Comparison of ENCODE assay signal across 20 cellular contexts in the genomic region with DNA sequence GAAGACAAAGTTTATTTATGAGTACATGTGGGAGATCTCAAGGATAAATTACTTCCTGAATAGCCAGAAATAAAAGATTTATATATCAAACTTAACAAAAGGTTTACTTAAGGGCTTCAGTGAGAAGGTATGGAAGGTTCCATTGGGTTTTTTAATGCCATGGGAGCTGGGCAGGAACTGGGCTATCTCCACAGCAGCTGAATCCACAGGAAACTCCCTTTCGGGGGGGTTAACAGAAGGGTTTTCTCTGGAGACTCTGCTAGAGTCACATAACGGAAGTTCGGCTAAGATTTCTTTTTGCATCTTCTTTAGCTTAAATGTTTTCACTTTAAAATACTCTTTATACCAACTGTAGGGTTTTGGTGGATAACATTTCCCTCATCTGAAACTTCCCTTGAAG.
"Had no signal": no experiment of that assay in that cellular context is flagged by ENCODE, and none has a peak within 500 bp of the region (broad histone marks: within the 10 kb centered on the region; RNA-seq: fewer than 3 reads in every experiment).

No MANE protein-coding gene starts in this region.

- DNase-seq: activated CD4-positive, alpha-beta T cell treated with anti-CD3 and anti-CD28 coated beads for 1 hour; activated CD4-positive, alpha-beta T cell treated with anti-CD3 and anti-CD28 coated beads, Interleukin-2, amount 10 ng/mL, durations not matched to agents 24 days and 14 days; activated CD4-positive, alpha-beta T cell treated with anti-CD3 and anti-CD28 coated beads, Interleukin-2, amount 50 U/mL, for 48 hours; activated CD8-positive, alpha-beta memory T cell treated with anti-CD3 and anti-CD28 coated beads, Interleukin-2, amount 10 ng/mL, durations not matched to agents 7 days and 5 days; activated effector memory CD4-positive, alpha-beta T cell treated with Interleukin-2 at 50 U/mL for 16 hours; activated naive CD4-positive, alpha-beta T cell; activated T-cell treated with anti-CD3 and anti-CD28 coated beads, Interleukin-2, amount 50 U/mL, for 24 hours; aorta; caudate nucleus; NCI-H1105; NCI-H1436; NCI-H187; NCI-H2081 treated with DMSO at 0.1 percent for 48 hours had no signal

- H3K9me3 Mint-ChIP-seq: activated CD4-positive, alpha-beta T cell treated with anti-CD3 and anti-CD28 coated beads, Interleukin-2, amount 10 ng/mL, durations not matched to agents 24 days and 14 days; activated naive CD4-positive, alpha-beta T cell treated with anti-CD3 and anti-CD28 coated beads, Interleukin-2, amount 50 U/mL, for 24 hours; activated T-cell treated with anti-CD3 and anti-CD28 coated beads, Interleukin-2, amount 50 U/mL, for 24 hours; activated T-helper 1 cell treated with anti-CD3 and anti-CD28 coated beads, Interleukin-12 subunit alpha, Interleukin-12 subunit beta, Interleukin-2, Interleukin-4 antibody, amounts not matched to agents 30 ng/mL and 10 ng/mL and 1 ng/mL, durations not matched to agents 14 hours and 24 hours and 36 hours; T-helper 1 cell treated with Interleukin-12 subunit alpha and Interleukin-12 subunit beta and Interleukin-4 antibody, amounts not matched to agents 30 μg/mL and 1 μg/mL, for 36 hours; WTC11 had no signal

- H3K27me3 ChIP-seq: breast epithelium had no signal

- H3K4me3 Mint-ChIP-seq: activated CD4-positive, alpha-beta T cell treated with anti-CD3 and anti-CD28 coated beads, Interleukin-2, amount 10 ng/mL, durations not matched to agents 24 days and 14 days; activated CD8-positive, alpha-beta memory T cell treated with anti-CD3 and anti-CD28 coated beads, Interleukin-2, amount 10 ng/mL, durations not matched to agents 7 days and 5 days; activated naive CD4-positive, alpha-beta T cell treated with anti-CD3 and anti-CD28 coated beads, Interleukin-2, amount 50 U/mL, for 24 hours; activated T-cell treated with anti-CD3 and anti-CD28 coated beads, Interleukin-2, amount 50 U/mL, for 24 hours; activated T-helper 1 cell treated with anti-CD3 and anti-CD28 coated beads, Interleukin-12 subunit alpha, Interleukin-12 subunit beta, Interleukin-2, Interleukin-4 antibody, amounts not matched to agents 30 ng/mL and 10 ng/mL and 1 ng/mL, durations not matched to agents 14 hours and 24 hours and 36 hours; T-helper 1 cell treated with Interleukin-12 subunit alpha and Interleukin-12 subunit beta and Interleukin-4 antibody, amounts not matched to agents 30 μg/mL and 1 μg/mL, for 36 hours; WTC11 had no signal

- H3K27ac ChIP-seq: breast epithelium, KMS-11, SJSA1 had no signal

- H3K9me3 ChIP-seq: breast epithelium, SJSA1 had no signal

- H3K4me1 Mint-ChIP-seq: activated CD4-positive, alpha-beta T cell treated with anti-CD3 and anti-CD28 coated beads, Interleukin-2, amount 10 ng/mL, durations not matched to agents 24 days and 14 days; activated CD8-positive, alpha-beta memory T cell treated with anti-CD3 and anti-CD28 coated beads, Interleukin-2, amount 10 ng/mL, durations not matched to agents 7 days and 5 days; activated naive CD4-positive, alpha-beta T cell treated with anti-CD3 and anti-CD28 coated beads, Interleukin-2, amount 50 U/mL, for 24 hours had no signal

- H3K4me3 ChIP-seq: breast epithelium, SJSA1 had no signal

- H3K9ac ChIP-seq: KMS-11 had no signal

- H3K36me3 ChIP-seq: breast epithelium, SJSA1 had no signal

- H3K4me1 ChIP-seq: breast epithelium, SJSA1 had no signal

- ATAC-seq: activated CD8-positive, alpha-beta memory T cell treated with anti-CD3 and anti-CD28 coated beads, Interleukin-2, amount 10 ng/mL, durations not matched to agents 7 days and 5 days; WTC11 had no signal

- H3K36me3 Mint-ChIP-seq: activated CD8-positive, alpha-beta memory T cell treated with anti-CD3 and anti-CD28 coated beads, Interleukin-2, amount 10 ng/mL, durations not matched to agents 7 days and 5 days; activated naive CD4-positive, alpha-beta T cell treated with anti-CD3 and anti-CD28 coated beads, Interleukin-2, amount 50 U/mL, for 24 hours; WTC11 had no signal

- H3K27ac Mint-ChIP-seq: activated CD4-positive, alpha-beta T cell treated with anti-CD3 and anti-CD28 coated beads, Interleukin-2, amount 10 ng/mL, durations not matched to agents 24 days and 14 days; activated CD8-positive, alpha-beta memory T cell treated with anti-CD3 and anti-CD28 coated beads, Interleukin-2, amount 10 ng/mL, durations not matched to agents 7 days and 5 days; activated naive CD4-positive, alpha-beta T cell treated with anti-CD3 and anti-CD28 coated beads, Interleukin-2, amount 50 U/mL, for 24 hours; activated T-cell treated with anti-CD3 and anti-CD28 coated beads, Interleukin-2, amount 50 U/mL, for 24 hours; activated T-helper 1 cell treated with anti-CD3 and anti-CD28 coated beads, Interleukin-12 subunit alpha, Interleukin-12 subunit beta, Interleukin-2, Interleukin-4 antibody, amounts not matched to agents 30 ng/mL and 10 ng/mL and 1 ng/mL, durations not matched to agents 14 hours and 24 hours and 36 hours; T-helper 1 cell treated with Interleukin-12 subunit alpha and Interleukin-12 subunit beta and Interleukin-4 antibody, amounts not matched to agents 30 μg/mL and 1 μg/mL, for 36 hours; WTC11 had no signal

- H3K4me2 ChIP-seq: KMS-11 had no signal
